ENCODE assay signal across 8 cellular contexts in the genomic region with DNA sequence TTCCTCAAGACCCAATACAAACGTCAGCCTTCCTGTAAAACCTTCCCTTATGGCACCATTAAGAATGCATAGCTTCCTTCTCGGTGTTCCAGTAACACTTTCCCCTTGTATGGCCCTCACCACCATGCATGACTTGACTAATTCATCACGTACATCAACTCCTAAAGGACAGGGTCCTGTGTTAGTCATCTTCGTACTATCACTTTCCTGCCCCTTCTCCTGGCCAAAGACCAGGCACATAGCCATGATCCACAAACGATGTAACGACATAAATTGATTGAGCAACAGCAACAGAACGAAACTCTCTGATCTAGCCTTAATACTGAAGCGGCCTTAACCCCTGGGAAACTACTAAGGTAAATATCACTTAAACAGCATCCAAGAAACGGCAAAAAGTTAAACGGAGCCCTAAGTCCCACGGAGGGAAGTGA. TPM values are rescaled to one million over a fixed set of nuclear protein-coding genes. Genes with fewer than 3 reads are reported as not detected.
DNase-seq lines count a peak whose midpoint lies in the region; ATAC-seq and TF ChIP-seq lines count a peak whose summit lies in the region.

No MANE protein-coding gene starts in this region.

- peaks cover 4% of the 10 kb centered on the region for H3K36me3 ChIP-seq in left ventricle myocardium inferior
- H3K36me3 ChIP-seq in sigmoid colon, result peaks cover 0 to 5% (median 0%) of the 10 kb centered on the region in 4 donors

- H3K4me1 ChIP-seq in left ventricle myocardium inferior (peaks cover 62% of the 10 kb centered on the region), sigmoid colon (peaks cover 0 to 53% (median 38%) of the 10 kb centered on the region in 4 donors)

- no peaks in the 10 kb centered on the region for H3K27me3 Mint-ChIP-seq in IgD-negative memory B cell
- H3K27me3 Mint-ChIP-seq in activated T-helper 17 cell treated with anti-CD3 and anti-CD28 coated beads, Interleukin-2, amount 50 U/mL, for 72 hours, result no peaks in the 10 kb centered on the region

- intact Hi-C loops in Right ventricle myocardium superior (cut with DNase I) (no loop called here), Right ventricle myocardium inferior (cut with DNase I) (no loop called here), left ventricle myocardium inferior (cut with micrococcal nuclease) (no loop called here), sigmoid colon (cut with DNase I) (loop anchor here (5.0 to 10.0 kb wide), 2 partner anchors 123 to 349 kb away; a partner anchor contains a TSS)

- H3K9me3 ChIP-seq in left ventricle myocardium inferior (replicated peaks) (no peaks in the 10 kb centered on the region), sigmoid colon (no peaks in the 10 kb centered on the region)

- H3K36me3 Mint-ChIP-seq in IgD-negative memory B cell, result no peaks in the 10 kb centered on the region
- H3K36me3 Mint-ChIP-seq in activated T-helper 17 cell treated with anti-CD3 and anti-CD28 coated beads, Interleukin-2, amount 50 U/mL, for 72 hours (ENCODE audit: low read depth), result peaks cover 60% of the 10 kb centered on the region

- no peaks in the 10 kb centered on the region for H3K9me3 Mint-ChIP-seq in IgD-negative memory B cell
- H3K9me3 Mint-ChIP-seq in activated T-helper 17 cell treated with anti-CD3 and anti-CD28 coated beads, Interleukin-2, amount 50 U/mL, for 72 hours, result no peaks in the 10 kb centered on the region

- peaks cover 32 to 35% (median 32%) of the 10 kb centered on the region in 3 donors for H3K4me1 Mint-ChIP-seq in IgD-negative memory B cell
- peaks cover 24% of the 10 kb centered on the region for H3K4me1 Mint-ChIP-seq in activated T-helper 17 cell treated with anti-CD3 and anti-CD28 coated beads, Interleukin-2, amount 50 U/mL, for 72 hours

- DNase-seq in Right ventricle myocardium superior (no peak), Right ventricle myocardium inferior (ENCODE audit: missing footprints) (no peak), left ventricle myocardium inferior (no peak), sigmoid colon (no peak), D341Med (ENCODE audit: low spot score) (no peak)

- no peak for TF ChIP-seq EP300 in sigmoid colon (IDR thresholded peaks at IDR 0.05)

- H3K27ac ChIP-seq in left ventricle myocardium inferior (replicated peaks), result peak overlapping the region; percentile 96
- H3K27ac ChIP-seq in sigmoid colon, result peak overlapping the region; percentile 87 to 93 (median 92)

- ATAC-seq in Right ventricle myocardium superior (ENCODE audit: poor library complexity) (peak; percentile 8), Right ventricle myocardium inferior (no peak), GM21576 (IDR thresholded peaks at IDR 0.05; ENCODE audit: unreplicated experiment) (no peak)
- peak; percentile 70 for ATAC-seq in activated T-helper 17 cell treated with anti-CD3 and anti-CD28 coated beads, Interleukin-2, amount 50 U/mL, for 72 hours (replicated peaks)

- peak overlapping the region; percentile 87 to 99 (median 98) for H3K4me3 Mint-ChIP-seq in IgD-negative memory B cell
- peak overlapping the region; percentile 90 for H3K4me3 Mint-ChIP-seq in activated T-helper 17 cell treated with anti-CD3 and anti-CD28 coated beads, Interleukin-2, amount 50 U/mL, for 72 hours

- H3K27me3 ChIP-seq in left ventricle myocardium inferior (ENCODE audit: low read depth) (no peaks in the 10 kb centered on the region), sigmoid colon (no peaks in the 10 kb centered on the region)

- 0% methylated on average over 11 of the region's 11 CpGs for WGBS in sigmoid colon, 2 donors

- TF ChIP-seq POLR2A in sigmoid colon (IDR thresholded peaks at IDR 0.05), result no peak

- peak overlapping the region; percentile 62 to 97 (median 97) for H3K27ac Mint-ChIP-seq in IgD-negative memory B cell
- H3K27ac Mint-ChIP-seq in activated T-helper 17 cell treated with anti-CD3 and anti-CD28 coated beads, Interleukin-2, amount 50 U/mL, for 72 hours, result peak overlapping the region; percentile 94

- no peak for TF ChIP-seq CTCF in left ventricle myocardium inferior (IDR thresholded peaks at IDR 0.05; ENCODE audit: borderline replicate concordance)
- no peak for TF ChIP-seq CTCF in sigmoid colon (IDR thresholded peaks at IDR 0.05)

- peak overlapping the region; percentile 95 for H3K4me3 ChIP-seq in left ventricle myocardium inferior
- H3K4me3 ChIP-seq in sigmoid colon, result peak overlapping the region; percentile 64 to 94 (median 76)

RNA-seq across cellular contexts. Expression of a gene that starts 0.6 kb away (rescaled TPM):
- total RNA-seq in Right ventricle myocardium superior (42.6 TPM), Right ventricle myocardium inferior (45.5 TPM), left ventricle myocardium inferior (45.0 TPM), sigmoid colon (10 to 100 TPM; 30.0 to 38.9 (median 33.0) TPM)
- polyA plus RNA-seq in IgD-negative memory B cell (30.1 TPM), sigmoid colon (10 to 100 TPM; 11.4 to 21.1 (median 15.7) TPM)
- 100 to 1,000 TPM in 1 of 2 donors, 10 to 100 TPM in 1; 83.0 to 112 TPM for total RNA-seq in activated T-helper 17 cell treated with anti-CD3 and anti-CD28 coated beads, Interleukin-2, amount 50 U/mL, for 72 hours

RNA-seq across cellular contexts. Expression of a gene that starts 11.3 kb away (rescaled TPM):
- total RNA-seq in Right ventricle myocardium superior (14.6 TPM), Right ventricle myocardium inferior (13.8 TPM), left ventricle myocardium inferior (8.1 TPM), sigmoid colon (10 to 100 TPM in 1 of 4 donors, 1 to 10 TPM in 3; 3.6 to 14.7 (median 7.8) TPM)
- polyA plus RNA-seq in IgD-negative memory B cell (26.0 TPM), sigmoid colon (10 to 100 TPM in 1 of 3 donors, 1 to 10 TPM in 2; 3.0 to 15.7 (median 5.3) TPM)
- 10 to 100 TPM; 43.0 to 45.4 TPM for total RNA-seq in activated T-helper 17 cell treated with anti-CD3 and anti-CD28 coated beads, Interleukin-2, amount 50 U/mL, for 72 hours

Comparison
In these comparisons a context has a peak if more than half of its experiments do, and no peak if none do; other contexts are left out.
1. ATAC-seq: peak in Right ventricle myocardium superior (single experiment) and activated T-helper 17 cell treated with anti-CD3 and anti-CD28 coated beads, Interleukin-2, amount 50 U/mL, for 72 hours (single experiment); none in Right ventricle myocardium inferior (single experiment) and GM21576 (single experiment).